In genomic region chr3:23324745-23325144, GRCh38 we compare ENCODE assay signal across 9 cellular contexts.
DNase-seq lines count a peak whose midpoint lies in the region; ATAC-seq and TF ChIP-seq lines count a peak whose summit lies in the region.
"Had no signal": no experiment of that assay in that cellular context is flagged by ENCODE, and none has a peak within 500 bp of the region (broad histone marks: within the 10 kb centered on the region; RNA-seq: fewer than 3 reads in every experiment).

No MANE protein-coding gene starts in this region.

- H4K20me1 ChIP-seq in BLaER1 = no peaks in the 10 kb centered on the region

- peak overlapping the region; percentile 63 for H3K4me2 ChIP-seq in BLaER1

- H3K4me3 ChIP-seq in BLaER1 (no peak overlapping the region), fibroblast of villous mesenchyme (ENCODE audit: low read depth, low read length) (no peak overlapping the region)
- H3K4me3 ChIP-seq: pancreas had no signal

- ATAC-seq in GM21723 (IDR thresholded peaks at IDR 0.05; ENCODE audit: unreplicated experiment) (peak; percentile 53), HG02763 (IDR thresholded peaks at IDR 0.05; ENCODE audit: unreplicated experiment) (no peak)

- peaks cover 18% of the 10 kb centered on the region for H3K9me3 ChIP-seq in BLaER1
- H3K9me3 ChIP-seq: pancreas had no signal

- H3K27me3 ChIP-seq in BLaER1 = no peaks in the 10 kb centered on the region
- H3K27me3 ChIP-seq: pancreas had no signal

- peaks cover 33% of the 10 kb centered on the region for H3K4me1 ChIP-seq in BLaER1
- H3K4me1 ChIP-seq: pancreas had no signal

- DNase-seq in NOMO-1 treated with DMSO at 0.1 percent for 48 hours (lab: John Stamatoyannopoulos, UW; ENCODE audit: unreplicated experiment) (peak; percentile 71), fibroblast of villous mesenchyme (ENCODE audit: low read depth) (peak; percentile 39), NCI-H774 (lab: John Stamatoyannopoulos, UW) (no peak), NCI-H1092 treated with DMSO at 0.1 percent for 48 hours (lab: John Stamatoyannopoulos, UW) (no peak)
- no peak for DNase-seq in stimulated activated CD4-positive, alpha-beta T cell treated with anti-CD3 and anti-CD28 coated beads, Interleukin-4, amount 100 ng/mL, for 4 hours
- DNase-seq: pancreas had no signal

- no peak overlapping the region for H3K9ac ChIP-seq in BLaER1

- peaks cover 6% of the 10 kb centered on the region; the same call in 1 of the 2 replicates for H3K36me3 ChIP-seq in BLaER1
- H3K36me3 ChIP-seq: pancreas had no signal

- H3K27ac ChIP-seq in BLaER1 = peak overlapping the region; percentile 39
- H3K27ac ChIP-seq: pancreas had no signal

- no peak for TF ChIP-seq CTCF in fibroblast of villous mesenchyme (IDR thresholded peaks at IDR 0.05; ENCODE audit: insufficient read depth, low read depth, low read length)

Comparison
In these comparisons a context has a peak if more than half of its experiments do, and no peak if none do; other contexts are left out.
1. DNase-seq: peak in NOMO-1 treated with DMSO at 0.1 percent for 48 hours (single experiment) and fibroblast of villous mesenchyme (single experiment); none in stimulated activated CD4-positive, alpha-beta T cell treated with anti-CD3 and anti-CD28 coated beads, Interleukin-4, amount 100 ng/mL, for 4 hours (0 of 2), NCI-H774 (single experiment) and NCI-H1092 treated with DMSO at 0.1 percent for 48 hours (single experiment).